Comparison of ENCODE assay signal across 20 cellular contexts in the genomic region with DNA sequence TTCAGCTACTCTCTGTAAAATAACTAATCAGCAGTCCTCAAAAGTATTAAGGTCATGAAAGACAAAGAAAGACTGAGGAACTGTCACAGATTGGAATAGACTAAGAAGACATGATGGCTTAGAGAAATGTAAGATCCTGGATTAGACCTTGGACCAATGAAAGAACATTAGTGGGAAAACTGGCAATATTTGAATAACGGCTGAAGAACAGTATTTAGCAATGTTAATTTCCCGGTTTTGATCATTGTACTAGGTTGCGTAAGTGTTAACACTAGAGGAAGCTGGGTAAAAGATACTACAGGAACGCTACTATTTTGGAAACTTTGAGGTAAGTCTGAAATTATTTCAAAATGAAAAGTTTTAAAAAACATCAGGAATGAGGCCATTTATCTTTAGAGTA.
"Had no signal": no experiment of that assay in that cellular context is flagged by ENCODE, and none has a peak within 500 bp of the region (broad histone marks: within the 10 kb centered on the region; RNA-seq: fewer than 3 reads in every experiment).

No MANE protein-coding gene starts in this region.

- H3K9me3 ChIP-seq: esophagus squamous epithelium, lower lobe of right lung, suprapubic skin, transverse colon, vagina had no signal

- H3K27me3 Mint-ChIP-seq: activated CD4-positive, alpha-beta memory T cell treated with anti-CD3 and anti-CD28 coated beads for 36 hours; stimulated activated naive CD8-positive, alpha-beta T cell treated with anti-CD3 and anti-CD28 coated beads, Interleukin-15, amount 100 ng/mL, for 72 hours had no signal

- H3K4me1 Mint-ChIP-seq: mesothelial cell of epicardium, nephron had no signal

- H3K27me3 ChIP-seq: cardiac muscle cell, esophagus squamous epithelium, suprapubic skin, transverse colon, vagina had no signal

- DNase-seq: activated gamma-delta T cell treated with Interleukin-2 at 50 U/mL for 16 hours; activated T-cell treated with anti-CD3 and anti-CD28 coated beads for 4 hours; amygdala; dermis blood vessel endothelial cell; effector memory CD4-positive, alpha-beta T cell; esophagus squamous epithelium; lower lobe of right lung; occipital lobe; stimulated activated naive CD8-positive, alpha-beta T cell treated with anti-CD3 and anti-CD28 coated beads, Interleukin-15, amount 100 ng/mL, for 72 hours; T-helper 2 cell; transverse colon; WERI-Rb-1 had no signal

- H3K27ac Mint-ChIP-seq: activated naive CD4-positive, alpha-beta T cell treated with anti-CD3 and anti-CD28 coated beads, Interleukin-2, amount 50 U/mL, for 72 hours; activated T-helper 1 cell treated with anti-CD3 and anti-CD28 coated beads, Interleukin-12 subunit alpha, Interleukin-12 subunit beta, Interleukin-2, Interleukin-4 antibody, amounts not matched to agents 30 ng/mL and 10 ng/mL and 1 ng/mL, durations not matched to agents 14 hours and 24 hours and 36 hours; mesothelial cell of epicardium; nephron; stimulated activated naive CD8-positive, alpha-beta T cell treated with anti-CD3 and anti-CD28 coated beads, Interleukin-15, amount 100 ng/mL, for 72 hours had no signal

- H3K27ac ChIP-seq: cardiac muscle cell, esophagus squamous epithelium, lower lobe of right lung, suprapubic skin, transverse colon, vagina, WERI-Rb-1 had no signal

- H3K4me3 ChIP-seq: cardiac muscle cell, esophagus squamous epithelium, lower lobe of right lung, suprapubic skin, transverse colon, vagina had no signal

- H3K4me1 ChIP-seq: esophagus squamous epithelium, suprapubic skin, transverse colon, vagina had no signal

- H3K36me3 ChIP-seq: cardiac muscle cell, esophagus squamous epithelium, lower lobe of right lung, suprapubic skin, transverse colon, vagina, WERI-Rb-1 had no signal

- H3K36me3 Mint-ChIP-seq: activated CD4-positive, alpha-beta memory T cell treated with anti-CD3 and anti-CD28 coated beads for 36 hours; mesothelial cell of epicardium had no signal

- H3K4me3 Mint-ChIP-seq: activated CD4-positive, alpha-beta memory T cell treated with anti-CD3 and anti-CD28 coated beads for 36 hours; activated T-helper 1 cell treated with anti-CD3 and anti-CD28 coated beads, Interleukin-12 subunit alpha, Interleukin-12 subunit beta, Interleukin-2, Interleukin-4 antibody, amounts not matched to agents 30 ng/mL and 10 ng/mL and 1 ng/mL, durations not matched to agents 14 hours and 24 hours and 36 hours; mesothelial cell of epicardium; nephron; stimulated activated naive CD8-positive, alpha-beta T cell treated with anti-CD3 and anti-CD28 coated beads, Interleukin-15, amount 100 ng/mL, for 72 hours had no signal
